29 cellular contexts compared by ENCODE assay signal in the genomic region with DNA sequence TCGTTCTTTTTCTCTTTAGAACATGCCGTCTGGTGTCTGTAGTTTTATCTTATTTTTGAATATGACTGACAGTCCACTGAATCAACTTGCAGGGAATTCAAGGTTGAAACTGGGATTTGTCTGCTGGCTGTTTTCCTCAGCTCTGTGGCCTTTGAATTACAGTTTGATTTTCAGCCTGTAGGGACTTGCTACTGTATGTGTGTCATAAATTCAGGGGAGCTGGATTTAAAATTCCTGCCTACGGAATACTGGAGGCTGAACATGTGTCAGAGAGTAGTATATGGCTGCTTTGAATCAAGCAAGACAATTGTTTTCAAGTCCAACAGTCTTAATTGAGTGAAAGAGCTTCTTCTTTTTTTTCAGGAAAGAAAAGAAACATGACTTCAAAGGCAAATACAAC. TPM values are rescaled to one million over a fixed set of nuclear protein-coding genes. Genes with fewer than 3 reads are reported as not detected.
DNase-seq lines count a peak whose midpoint lies in the region; ATAC-seq, FAIRE-seq and TF ChIP-seq lines count a peak whose summit lies in the region.
"Had no signal": no experiment of that assay in that cellular context is flagged by ENCODE, and none has a peak within 500 bp of the region (broad histone marks: within the 10 kb centered on the region; RNA-seq: fewer than 3 reads in every experiment).

No MANE protein-coding gene starts in this region.

- FAIRE-seq in keratinocyte (lab: Jason Lieb, UNC) (no peak), GM12892 (lab: Jason Lieb, UNC) (no peak)
- FAIRE-seq: HepG2, K562, RCC 7860 had no signal

- no peaks in the 10 kb centered on the region for H3K27me3 Mint-ChIP-seq in type B pancreatic cell
- H3K27me3 Mint-ChIP-seq: CD4-positive, alpha-beta T cell had no signal

- no peaks in the 10 kb centered on the region for H3K9me3 Mint-ChIP-seq in type B pancreatic cell
- H3K9me3 Mint-ChIP-seq: CD4-positive, alpha-beta T cell had no signal

- H3K27ac ChIP-seq in SK-N-SH (ENCODE audit: low read depth in 2 of 2, low read length in 1 of 2), result no peak overlapping the region
- H3K27ac ChIP-seq in epithelial cell of prostate, result peak overlapping the region; percentile 26
- no peak overlapping the region for H3K27ac ChIP-seq in keratinocyte (ENCODE audit: control insufficient read depth, insufficient read depth, low read length)
- H3K27ac ChIP-seq: 22Rv1, BLaER1, GM23248, HL-60, SK-N-MC had no signal

- ATAC-seq in SK-N-SH treated with all-trans-retinoic acid at 6 μM for 48 hours, result peak; percentile 23; the same call in 1 of the 3 replicates
- ATAC-seq in GM18502 (IDR thresholded peaks at IDR 0.05; ENCODE audit: poor library complexity, unreplicated experiment), result no peak
- ATAC-seq: HepG2, K562 had no signal

- H4K20me1 ChIP-seq in SK-N-SH (ENCODE audit: insufficient read depth), result no peaks in the 10 kb centered on the region
- H4K20me1 ChIP-seq in keratinocyte (ENCODE audit: control insufficient read depth, extremely low read depth, insufficient read depth, low read length), result no peaks in the 10 kb centered on the region
- H4K20me1 ChIP-seq: BLaER1 had no signal

- peak overlapping the region; percentile 39 for H3K27ac Mint-ChIP-seq in type B pancreatic cell
- H3K27ac Mint-ChIP-seq: CD4-positive, alpha-beta T cell had no signal

- peaks cover 25% of the 10 kb centered on the region for H3K4me1 Mint-ChIP-seq in type B pancreatic cell (ENCODE audit: unreplicated experiment)

- H3K9me3 ChIP-seq in SK-N-SH (no peaks in the 10 kb centered on the region), keratinocyte (ENCODE audit: control insufficient read depth, low read depth, low read length) (no peaks in the 10 kb centered on the region)
- H3K9me3 ChIP-seq: BLaER1, HAP-1 had no signal

- no peaks in the 10 kb centered on the region for H3K9me2 ChIP-seq in SK-N-SH

- H3K79me2 ChIP-seq in SK-N-SH (ENCODE audit: insufficient read depth) (peaks cover 57% of the 10 kb centered on the region), keratinocyte (ENCODE audit: control insufficient read depth, insufficient read depth, low read length) (no peaks in the 10 kb centered on the region)

- H3K4me2 ChIP-seq in SK-N-SH (no peak overlapping the region), keratinocyte (ENCODE audit: control insufficient read depth, extremely low read depth, insufficient read depth, low read depth, low read length) (no peak overlapping the region)

- DNase-seq in SK-N-SH (no peak), epithelial cell of prostate (ENCODE audit: low read depth, low spot score) (peak; percentile 53), keratinocyte (ENCODE audit: low read depth, low spot score) (peak; percentile 2), type B pancreatic cell (ENCODE audit: extremely low spot score, unreplicated experiment) (no peak), GM12892 (ENCODE audit: insufficient read length) (no peak)
- DNase-seq in stimulated activated CD4-positive, alpha-beta T cell treated with anti-CD3 and anti-CD28 coated beads, Interleukin-12 subunit alpha, Interleukin-12 subunit beta, amount 100 ng/mL, for 4 hours, result no peak
- DNase-seq: ACHN; CD4-positive, alpha-beta T cell; COR-L47; DMS79; GM23248; NCI-H1105 treated with DMSO at 0.1 percent for 48 hours; NCI-H2029 treated with DMSO at 0.1 percent for 48 hours; NCI-H226; NCI-H510A treated with DMSO at 0.1 percent for 48 hours; NCI-H774; OCI-M1; Right ventricle myocardium superior had no signal

- peaks cover 17% of the 10 kb centered on the region for H3F3A ChIP-seq in SK-N-SH (replicated peaks; ENCODE audit: insufficient read depth)

- H3K36me3 ChIP-seq in SK-N-SH (replicated peaks in 1 of 2; ENCODE audit: control insufficient read depth in 1 of 2, insufficient read depth in 2 of 2, low read length in 1 of 2) (peaks cover 0 to 8% of the 10 kb centered on the region in 2 experiments), keratinocyte (ENCODE audit: control insufficient read depth in 2 of 2, extremely low read depth in 1 of 2, insufficient read depth in 2 of 2, low read length in 2 of 2) (no peaks in the 10 kb centered on the region)
- H3K36me3 ChIP-seq: BLaER1, HAP-1 had no signal

- CTCF ChIA-PET in SK-N-SH (lab: Yijun Ruan, JAX), result no interaction called here

- TF ChIP-seq CTCF in SK-N-SH (IDR thresholded peaks at IDR 0.05), result no peak
- TF ChIP-seq CTCF in keratinocyte (optimal IDR thresholded peaks at IDR 0.05 in 1 of 3, IDR thresholded peaks at IDR 0.05 in 1 of 3, conservative IDR thresholded peaks at IDR 0.05 in 1 of 3; ENCODE audit: extremely low read depth in 1 of 3, insufficient read depth in 2 of 3, low read length in 3 of 3), result no peak
- TF ChIP-seq CTCF in type B pancreatic cell (conservative IDR thresholded peaks at IDR 0.05), result no peak

- dilution Hi-C loops in keratinocyte (cut with MboI; ENCODE audit: extremely low pct_ligation_motif_present, low sequenced_read_pairs), result no loop called here

- TF ChIP-seq EP300 in SK-N-SH (IDR thresholded peaks at IDR 0.05; ENCODE audit: borderline replicate concordance in 1 of 2, low read depth in 1 of 2, low read length in 1 of 2), result no peak

- no peak overlapping the region for H3K4me3 ChIP-seq in SK-N-SH (ENCODE audit: low read depth in 2 of 2, low read length in 1 of 2)
- H3K4me3 ChIP-seq in keratinocyte (ENCODE audit: control insufficient read depth in 2 of 3, extremely low read depth in 1 of 3, insufficient read depth in 2 of 3, low read depth in 1 of 3, low read length in 3 of 3), result no peak overlapping the region
- H3K4me3 ChIP-seq: BLaER1, GM23248, HAP-1, K562, SK-N-MC had no signal

- peaks cover 21% of the 10 kb centered on the region for H3K36me3 Mint-ChIP-seq in type B pancreatic cell

- H2AFZ ChIP-seq in SK-N-SH (ENCODE audit: low read depth), result no peak overlapping the region
- no peak overlapping the region for H2AFZ ChIP-seq in keratinocyte (ENCODE audit: control insufficient read depth, low read length)
- H2AFZ ChIP-seq: GM23248 had no signal

- H3K4me1 ChIP-seq in SK-N-SH (ENCODE audit: control insufficient read depth in 1 of 2, insufficient read depth in 2 of 2, low read depth in 1 of 2, low read length in 1 of 2) (peaks cover 27 to 42% of the 10 kb centered on the region in 2 experiments), keratinocyte (ENCODE audit: control insufficient read depth, extremely low read depth, insufficient read depth, low read length) (no peaks in the 10 kb centered on the region)
- H3K4me1 ChIP-seq: HAP-1 had no signal

- H3K9me1 ChIP-seq in keratinocyte (ENCODE audit: control insufficient read depth, extremely low read depth, insufficient read depth, low read length), result no peaks in the 10 kb centered on the region

- no peak for TF ChIP-seq POLR2A in GM12892 (IDR thresholded peaks at IDR 0.05; ENCODE audit: low read depth, low read length)

- POLR2A ChIA-PET in SK-N-SH (lab: Yijun Ruan, JAX), result no interaction called here

- no peak overlapping the region for H3K4me3 Mint-ChIP-seq in type B pancreatic cell
- H3K4me3 Mint-ChIP-seq: CD4-positive, alpha-beta T cell had no signal

- no peaks in the 10 kb centered on the region for H3K27me3 ChIP-seq in SK-N-SH (ENCODE audit: insufficient read depth)
- H3K27me3 ChIP-seq in keratinocyte (ENCODE audit: control insufficient read depth, extremely low read depth, insufficient read depth, low read length), result no peaks in the 10 kb centered on the region
- H3K27me3 ChIP-seq: BLaER1 had no signal

- no peak overlapping the region for H3K9ac ChIP-seq in SK-N-SH
- no peak overlapping the region for H3K9ac ChIP-seq in keratinocyte (ENCODE audit: control insufficient read depth, extremely low read depth, insufficient read depth, low read length)
- H3K9ac ChIP-seq: BLaER1, GM23248 had no signal

- WGBS in SK-N-SH (ENCODE audit: low lambda C conversion rate), result 86% methylated on average over 3 of the region's 3 CpGs

- TF ChIP-seq RAD21 in SK-N-SH (IDR thresholded peaks at IDR 0.05; ENCODE audit: low read length), result no peak

TF ChIP-seq in SK-N-SH treated with all-trans-retinoic acid at 6 μM for 48 hours, 23 proteins besides CTCF, POLR2A, EP300 and RAD21 (continues in another document):
- TF ChIP-seq ESRRG (CRISPR knock-in tag; IDR thresholded peaks at IDR 0.05) (no peak), CREB5 (CRISPR knock-in tag; IDR thresholded peaks at IDR 0.05; ENCODE audit: low read depth) (no peak)

TF ChIP-seq in SK-N-SH, 30 proteins besides CTCF, POLR2A, EP300 and RAD21 (continues in another document):
- TF ChIP-seq, protein P1, sequence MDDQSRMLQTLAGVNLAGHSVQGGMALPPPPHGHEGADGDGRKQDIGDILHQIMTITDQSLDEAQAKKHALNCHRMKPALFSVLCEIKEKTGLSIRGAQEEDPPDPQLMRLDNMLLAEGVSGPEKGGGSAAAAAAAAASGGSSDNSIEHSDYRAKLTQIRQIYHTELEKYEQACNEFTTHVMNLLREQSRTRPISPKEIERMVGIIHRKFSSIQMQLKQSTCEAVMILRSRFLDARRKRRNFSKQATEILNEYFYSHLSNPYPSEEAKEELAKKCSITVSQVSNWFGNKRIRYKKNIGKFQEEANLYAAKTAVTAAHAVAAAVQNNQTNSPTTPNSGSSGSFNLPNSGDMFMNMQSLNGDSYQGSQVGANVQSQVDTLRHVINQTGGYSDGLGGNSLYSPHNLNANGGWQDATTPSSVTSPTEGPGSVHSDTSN (IDR thresholded peaks at IDR 0.05), result no peak
- TF ChIP-seq TEAD4 (IDR thresholded peaks at IDR 0.05; ENCODE audit: borderline replicate concordance, insufficient read depth), result no peak
- no peak for TF ChIP-seq POLR2AphosphoS5 (IDR thresholded peaks at IDR 0.05; ENCODE audit: low read depth, low read length)
- TF ChIP-seq SMC3 (IDR thresholded peaks at IDR 0.05; ENCODE audit: low read depth, low read length), result no peak
- no peak for TF ChIP-seq YY1 (IDR thresholded peaks at IDR 0.05; ENCODE audit: low read depth)
- TF ChIP-seq SIN3A (IDR thresholded peaks at IDR 0.05; ENCODE audit: borderline replicate concordance, low read depth, low read length), result no peak
- no peak for TF ChIP-seq TAF1 (IDR thresholded peaks at IDR 0.05; ENCODE audit: borderline replicate concordance, low read depth, low read length)
- no peak for TF ChIP-seq FOSL2 (IDR thresholded peaks at IDR 0.05; ENCODE audit: borderline replicate concordance, low read depth)

RNA-seq across cellular contexts. Expression of gene RARB, which starts 33.9 kb away (rescaled TPM):
- 10.7 and 15.2 TPM in 2 replicates for polyA plus RNA-seq in SK-N-SH (2012; rRNA removed)
- polyA plus RNA-seq in SK-N-SH (2012; cell fraction: cytosol; rRNA removed), result 13.7 and 14.8 TPM in 2 replicates
- polyA plus RNA-seq in SK-N-SH (2012; cell fraction: nucleus; rRNA removed), result 8.0 and 16.6 TPM in 2 replicates
- 0.03 to 0.18 TPM (median 0.06 TPM) in 3 replicates for polyA plus RNA-seq in keratinocyte
- polyA plus RNA-seq in keratinocyte (2011; ENCODE audit: low read depth), result not detected
- polyA plus RNA-seq in keratinocyte (2011; cell fraction: cytosol; rRNA removed), result 0.26 and 0.29 TPM in 2 replicates
- 0.19 and 0.23 TPM in 2 replicates for polyA plus RNA-seq in keratinocyte (2011; cell fraction: nucleus; rRNA removed)
- 0.21 TPM in 1 of 2 replicates, not detected in the other for polyA plus RNA-seq in keratinocyte (2012; ENCODE audit: low replicate concordance)
- polyA minus RNA-seq in keratinocyte, result not detected in 3 replicates
- not detected for polyA minus RNA-seq in keratinocyte (2011; cell fraction: cytosol; rRNA and poly(A)+ RNA removed)
- polyA minus RNA-seq in keratinocyte (2011; cell fraction: nucleus; rRNA and poly(A)+ RNA removed), result 0.54 and 0.63 TPM in 2 replicates
- 13.3 and 28.2 TPM in 2 replicates for total RNA-seq in type B pancreatic cell (ENCODE audit: low replicate concordance)
- 0.13 TPM for polyA plus RNA-seq in GM12892 (2012; ENCODE audit: missing spikeins)
- total RNA-seq: CD4-positive, alpha-beta T cell; GM23248; HepG2; HT-29 had no signal

Comparison
In these comparisons a context has a peak if more than half of its experiments do, and no peak if none do; other contexts are left out.
1. DNase-seq: peak in epithelial cell of prostate (single experiment) and keratinocyte (single experiment); none in SK-N-SH (single experiment), type B pancreatic cell (single experiment), stimulated activated CD4-positive, alpha-beta T cell treated with anti-CD3 and anti-CD28 coated beads, Interleukin-12 subunit alpha, Interleukin-12 subunit beta, amount 100 ng/mL, for 4 hours (single experiment) and GM12892 (single experiment).
2. RNA of gene RARB, which starts 33.9 kb away (polyA plus RNA-seq): 8.0 to 16.6 TPM in SK-N-SH; 0.03 to 0.29 TPM in keratinocyte; every median in the first group is over 4 times any median in the second.